Comparison of ENCODE assay signal across 8 cellular contexts in the genomic region with DNA sequence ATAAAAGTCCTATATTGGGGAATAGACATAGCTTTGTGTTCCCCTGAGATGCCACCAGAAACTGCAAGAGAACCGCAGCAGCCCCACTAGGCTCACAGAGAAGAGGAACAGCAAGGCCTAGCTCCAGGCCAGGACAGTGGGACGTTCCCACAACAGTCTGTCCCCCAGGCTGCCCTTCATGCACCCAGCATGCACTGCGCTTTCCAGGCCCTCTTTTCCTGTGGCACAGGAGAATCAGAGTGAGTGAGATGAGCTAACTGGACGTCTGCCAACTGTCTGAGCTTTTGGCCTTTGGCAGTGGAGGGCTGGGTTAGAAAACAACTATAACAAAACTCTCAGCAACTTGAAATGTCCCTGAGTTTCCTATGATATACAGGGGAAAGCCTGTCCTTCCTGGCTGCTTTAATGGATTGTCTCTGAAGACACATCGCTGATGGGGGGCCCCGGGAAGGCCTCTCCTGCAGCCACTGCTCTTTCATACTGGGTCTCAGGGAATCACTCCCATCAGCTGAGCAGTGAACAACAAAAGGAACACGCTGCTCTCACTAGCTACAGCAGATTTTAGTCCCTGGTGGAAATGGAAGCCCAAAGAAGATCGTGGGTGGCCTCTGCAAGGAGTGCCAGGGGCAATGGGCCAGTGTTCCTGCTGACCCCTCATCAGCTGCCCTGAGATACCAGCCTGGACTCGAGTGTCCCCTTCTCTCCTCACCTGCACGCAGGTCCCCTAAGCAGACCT. TPM values are rescaled to one million over a fixed set of nuclear protein-coding genes. Genes with fewer than 3 reads are reported as not detected.
DNase-seq lines count a peak whose midpoint lies in the region; ATAC-seq and TF ChIP-seq lines count a peak whose summit lies in the region.

No MANE protein-coding gene starts in this region.

- H3K4me1 ChIP-seq in right lobe of liver (peaks cover 0 to 31% (median 14%) of the 10 kb centered on the region in 4 donors), colonic mucosa (no peaks in the 10 kb centered on the region)

- peak overlapping the region; percentile 37 to 82 (median 76) for H3K27ac ChIP-seq in right lobe of liver
- H3K27ac ChIP-seq in colonic mucosa: no peak overlapping the region

- 44% methylated on average over 9 of the region's 10 CpGs for WGBS in right lobe of liver (ENCODE audit: insufficient coverage, low coverage, low lambda C conversion rate, missing lambda C conversion rate)

- H3K36me3 ChIP-seq in right lobe of liver: no peaks in the 10 kb centered on the region
- no peaks in the 10 kb centered on the region for H3K36me3 ChIP-seq in colonic mucosa

- intact Hi-C loops in right lobe of liver (cut with DNase I) (no loop called here), colonic mucosa (cut with DNase I) (no loop called here)

- in situ Hi-C loops in ACHN (cut with HindIII; ENCODE audit: low pct_ligation_motif_present, low pct_unique_long_range_greater_than_20kb, low sequenced_read_pairs): no loop called here

- H3K4me3 ChIP-seq in right lobe of liver: no peak overlapping the region
- H3K4me3 ChIP-seq in colonic mucosa: no peak overlapping the region

- TF ChIP-seq CTCF in right lobe of liver (IDR thresholded peaks at IDR 0.05) (no peak), colonic mucosa (IDR thresholded peaks at IDR 0.05) (no peak)

- ATAC-seq in right lobe of liver: peak; percentile 66 to 77 (median 76)
- no peak for ATAC-seq in HG03460 (IDR thresholded peaks at IDR 0.05; ENCODE audit: unreplicated experiment)
- ATAC-seq in GM21786 (IDR thresholded peaks at IDR 0.05; ENCODE audit: unreplicated experiment): no peak

- DNase-seq in ACHN: peak; percentile 31
- peak; percentile 12 for DNase-seq in NCI-H2029 (lab: John Stamatoyannopoulos, UW)
- DNase-seq in cerebellum (ENCODE audit: low spot score): peak; percentile 25
- peak; percentile 73 to 90 (median 89) for DNase-seq in right lobe of liver
- DNase-seq in colonic mucosa: no peak
- no peak for DNase-seq in activated CD4-positive, CD25-positive, alpha-beta regulatory T cell (lab: John Stamatoyannopoulos, UW)

- no peak overlapping the region for H3K9ac ChIP-seq in colonic mucosa (ENCODE audit: low read depth in 2 of 2, low read length in 2 of 2)

- TF ChIP-seq POLR2A in right lobe of liver (IDR thresholded peaks at IDR 0.05): no peak

- H3K27me3 ChIP-seq in right lobe of liver (no peaks in the 10 kb centered on the region), colonic mucosa (no peaks in the 10 kb centered on the region)

- H3K9me3 ChIP-seq in right lobe of liver: no peaks in the 10 kb centered on the region
- no peaks in the 10 kb centered on the region for H3K9me3 ChIP-seq in colonic mucosa

RNA-seq across cellular contexts. Expression of a gene that starts 53.5 kb away (rescaled TPM):
- total RNA-seq in cerebellum: 17.1 TPM
- total RNA-seq in right lobe of liver: 10 to 100 TPM in 1 of 6 experiments, 1 to 10 TPM in 5; 2.1 to 11.4 (median 3.4) TPM
- total RNA-seq in colonic mucosa: 10 to 100 TPM; 11.2 to 14.6 TPM

Comparison
In these comparisons a context has a peak if more than half of its experiments do, and no peak if none do; other contexts are left out.
1. DNase-seq: peak in ACHN (single experiment), NCI-H2029 (single experiment), cerebellum (single experiment) and right lobe of liver (3 of 3); none in colonic mucosa (single experiment) and activated CD4-positive, CD25-positive, alpha-beta regulatory T cell (0 of 4).
2. ATAC-seq: peak in right lobe of liver (4 of 4); none in HG03460 (single experiment) and GM21786 (single experiment).